Comparison of ENCODE assay signal across 8 cellular contexts in the genomic region with DNA sequence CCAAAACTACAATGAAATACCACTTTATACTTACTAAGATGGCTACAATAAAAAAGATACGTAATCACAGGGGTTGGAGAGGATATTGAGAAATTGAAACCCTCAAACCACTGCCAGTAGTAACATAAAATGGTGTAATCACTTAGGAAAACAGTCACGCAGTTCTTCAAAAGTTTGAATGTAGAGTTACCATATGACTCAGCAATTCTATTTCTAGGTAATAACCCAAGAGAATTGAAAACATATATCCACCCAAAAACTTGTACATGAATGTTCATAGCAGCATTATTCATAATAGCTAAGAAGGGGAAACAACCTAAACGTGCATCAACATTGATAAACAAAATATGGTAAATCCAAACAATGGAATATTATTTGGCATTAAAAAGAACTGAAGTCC. TPM values are rescaled to one million over a fixed set of nuclear protein-coding genes. Genes with fewer than 3 reads are reported as not detected.
A peak's percentile ranks its signal among the peaks of the same experiment; 100 is the strongest.
DNase-seq lines count a peak whose midpoint lies in the region; ATAC-seq and TF ChIP-seq lines count a peak whose summit lies in the region.

No MANE protein-coding gene starts in this region.

- H3K4me3 ChIP-seq in osteoblast (ENCODE audit: insufficient read depth, low read length) (no peak overlapping the region), Karpas-422 (ENCODE audit: low read length) (no peak overlapping the region)

- H3K79me2 ChIP-seq in osteoblast (ENCODE audit: insufficient read depth, low read length) (no peaks in the 10 kb centered on the region), Karpas-422 (ENCODE audit: low read length) (no peaks in the 10 kb centered on the region)

- no peaks in the 10 kb centered on the region for H3K27me3 ChIP-seq in osteoblast (ENCODE audit: insufficient read depth, low read length)
- no peaks in the 10 kb centered on the region for H3K27me3 ChIP-seq in Karpas-422 (ENCODE audit: low read length)

- DNase-seq in OCI-M1 (lab: John Stamatoyannopoulos, UW) (peak; percentile 75), osteoblast (ENCODE audit: insufficient read length, low spot score, missing footprints) (peak; percentile 62), Karpas-422 (no peak), RPMI8226 (no peak), NCI-H82 treated with DMSO at 0.1 percent for 48 hours (lab: John Stamatoyannopoulos, UW; ENCODE audit: unreplicated experiment) (no peak)
- no peak for DNase-seq in stimulated activated CD8-positive, alpha-beta memory T cell treated with anti-CD3 and anti-CD28 coated beads, Interleukin-4, amount 100 ng/mL, for 48 hours

- H3K36me3 ChIP-seq in osteoblast (ENCODE audit: insufficient read depth, low read length) = no peaks in the 10 kb centered on the region
- no peaks in the 10 kb centered on the region for H3K36me3 ChIP-seq in Karpas-422 (ENCODE audit: insufficient read depth, low read length)

- H3K4me2 ChIP-seq in osteoblast (ENCODE audit: insufficient read depth, low read length) (no peak overlapping the region), Karpas-422 (ENCODE audit: low read depth, low read length, poor library complexity, severe bottlenecking) (no peak overlapping the region)

- no peaks in the 10 kb centered on the region for H4K20me1 ChIP-seq in osteoblast (ENCODE audit: insufficient read depth, low read length)
- H4K20me1 ChIP-seq in Karpas-422 (ENCODE audit: insufficient read depth, low read depth, low read length) = no peaks in the 10 kb centered on the region

- no peak overlapping the region for H3K9ac ChIP-seq in Karpas-422 (ENCODE audit: low read length)

- no peak overlapping the region for H2AFZ ChIP-seq in osteoblast (ENCODE audit: low read length)
- no peak overlapping the region for H2AFZ ChIP-seq in Karpas-422 (ENCODE audit: low read length)

- ATAC-seq in GM19328 (IDR thresholded peaks at IDR 0.05; ENCODE audit: unreplicated experiment) (peak; percentile 62), HG02943 (IDR thresholded peaks at IDR 0.05; ENCODE audit: low read depth, unreplicated experiment) (peak; percentile 60)

- no peaks in the 10 kb centered on the region for H3K9me2 ChIP-seq in Karpas-422 (replicated peaks; ENCODE audit: insufficient read depth, low read length)

- no peak for TF ChIP-seq CTCF in osteoblast (IDR thresholded peaks at IDR 0.05; ENCODE audit: extremely low read depth, low read depth, low read length)

- H3K27ac ChIP-seq in osteoblast (ENCODE audit: low read depth, low read length) (no peak overlapping the region), Karpas-422 (ENCODE audit: low read length) (no peak overlapping the region)

- H3K4me1 ChIP-seq in osteoblast (ENCODE audit: insufficient read depth, low read length) (peaks cover 4% of the 10 kb centered on the region), Karpas-422 (ENCODE audit: low read length) (no peaks in the 10 kb centered on the region)

- no peaks in the 10 kb centered on the region for H3K9me3 ChIP-seq in osteoblast (ENCODE audit: low read depth, low read length)
- H3K9me3 ChIP-seq in Karpas-422 (ENCODE audit: low read length) = no peaks in the 10 kb centered on the region

RNA-seq across cellular contexts. Expression of a gene that starts 24.4 kb away (rescaled TPM):
- 107 and 125 TPM in 2 replicates for total RNA-seq in osteoblast
- total RNA-seq in Karpas-422 (2014; rRNA removed; shearing (Covaris generic); ENCODE audit: low replicate concordance) = 98.7 and 217 TPM in 2 replicates

RNA-seq across cellular contexts. Expression of a gene that starts 45.0 kb away (rescaled TPM):
- total RNA-seq in osteoblast = 245 and 257 TPM in 2 replicates
- total RNA-seq in Karpas-422 (2014; rRNA removed; shearing (Covaris generic); ENCODE audit: low replicate concordance) = 68.2 and 120 TPM in 2 replicates

Comparison
In these comparisons a context has a peak if more than half of its experiments do, and no peak if none do; other contexts are left out.
1. DNase-seq: peak in OCI-M1 (single experiment) and osteoblast (single experiment); none in Karpas-422 (single experiment), stimulated activated CD8-positive, alpha-beta memory T cell treated with anti-CD3 and anti-CD28 coated beads, Interleukin-4, amount 100 ng/mL, for 48 hours (single experiment), RPMI8226 (single experiment) and NCI-H82 treated with DMSO at 0.1 percent for 48 hours (single experiment).